Comparison of ENCODE assay signal across 19 cellular contexts in the genomic region with DNA sequence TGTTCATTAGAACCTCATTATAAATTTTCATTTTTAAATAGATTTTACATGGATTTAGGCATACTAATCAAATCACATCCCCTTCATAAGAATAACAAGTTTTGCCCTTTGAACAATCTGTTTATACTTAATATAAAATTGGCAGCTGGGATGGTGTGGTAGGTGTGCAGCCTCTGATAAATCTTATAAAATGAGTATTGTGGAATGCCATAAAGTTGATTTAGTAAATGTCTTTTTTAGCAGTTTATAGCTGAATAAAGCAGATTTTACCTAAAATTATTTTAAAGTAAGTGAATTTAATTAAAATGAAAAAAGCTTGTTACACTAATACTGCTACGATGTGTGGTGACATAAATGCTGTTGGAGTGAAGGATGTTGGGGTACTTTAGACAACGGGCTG. TPM values are rescaled to one million over a fixed set of nuclear protein-coding genes. Genes with fewer than 3 reads are reported as not detected.
DNase-seq lines count a peak whose midpoint lies in the region; ATAC-seq, FAIRE-seq and TF ChIP-seq lines count a peak whose summit lies in the region.
"Had no signal": no experiment of that assay in that cellular context is flagged by ENCODE, and none has a peak within 500 bp of the region (broad histone marks: within the 10 kb centered on the region; RNA-seq: fewer than 3 reads in every experiment).

No MANE protein-coding gene starts in this region.

- no peak for DNase-seq in MCF 10A (ENCODE audit: unreplicated experiment)
- no peak for DNase-seq in mammary epithelial cell
- DNase-seq in Panc1 (ENCODE audit: low read depth, low spot score): no peak
- DNase-seq in K562 (ENCODE audit: extremely low read depth in 1 of 4, low spot score in 3 of 4): no peak
- no peak for DNase-seq in stimulated activated effector memory CD8-positive, alpha-beta T cell treated with anti-CD3 and anti-CD28 coated beads, Interleukin-12 subunit alpha, Interleukin-12 subunit beta, amount 100 ng/mL, for 72 hours (ENCODE audit: low spot score in 2 of 2)
- DNase-seq in AG08396 (ENCODE audit: low spot score): no peak
- DNase-seq: 8988T; ACHN; C1 segment of cervical spinal cord; Caco-2; CD8-positive, alpha-beta T cell; DMS153; DND-41; H9 had no signal

- H3K9ac ChIP-seq in mammary epithelial cell (ENCODE audit: insufficient read depth, low read length): no peak overlapping the region
- no peak overlapping the region for H3K9ac ChIP-seq in K562 (ENCODE audit: insufficient read depth in 1 of 2, low read depth in 2 of 2, low read length in 2 of 2)

- intact Hi-C loops in MCF 10A (cut with micrococcal nuclease): no loop called here
- intact Hi-C loops in mammary epithelial cell (cut with micrococcal nuclease): no loop called here
- intact Hi-C loops in Panc1 (cut with micrococcal nuclease; ENCODE audit: unreplicated experiment): no loop called here
- intact Hi-C loops in K562 (cut with micrococcal nuclease): no loop called here

- H3K27me3 Mint-ChIP-seq in MCF 10A (ENCODE audit: insufficient read depth, unreplicated experiment): no peaks in the 10 kb centered on the region

- H3K36me3 Mint-ChIP-seq in MCF 10A (ENCODE audit: insufficient read depth, unreplicated experiment): peaks cover 76% of the 10 kb centered on the region
- H3K36me3 Mint-ChIP-seq in stimulated activated effector memory CD8-positive, alpha-beta T cell treated with anti-CD3 and anti-CD28 coated beads, Interleukin-12 subunit alpha, Interleukin-12 subunit beta, amount 100 ng/mL, for 72 hours: peaks cover 97% of the 10 kb centered on the region

- peak overlapping the region; percentile 23 for H3K27ac Mint-ChIP-seq in MCF 10A (ENCODE audit: low read depth, unreplicated experiment)
- H3K27ac Mint-ChIP-seq in stimulated activated effector memory CD8-positive, alpha-beta T cell treated with anti-CD3 and anti-CD28 coated beads, Interleukin-12 subunit alpha, Interleukin-12 subunit beta, amount 100 ng/mL, for 72 hours: peak overlapping the region; percentile 29
- H3K27ac Mint-ChIP-seq: CD8-positive, alpha-beta T cell; GM23338 had no signal

- H3K27me3 ChIP-seq in mammary epithelial cell (ENCODE audit: insufficient read depth, low read length) (no peaks in the 10 kb centered on the region), Panc1 (ENCODE audit: control insufficient read depth, insufficient read depth, low read length) (no peaks in the 10 kb centered on the region), K562 (ENCODE audit: control insufficient read depth in 2 of 2, insufficient read depth in 2 of 2, low read length in 2 of 2) (no peaks in the 10 kb centered on the region)

- no peak for FAIRE-seq in K562 (lab: Jason Lieb, UNC)
- FAIRE-seq: A549, G401.6 had no signal

- ATAC-seq in Panc1: no peak
- ATAC-seq in K562: no peak
- no peak for ATAC-seq in stimulated activated effector memory CD8-positive, alpha-beta T cell treated with anti-CD3 and anti-CD28 coated beads, Interleukin-12 subunit alpha, Interleukin-12 subunit beta, amount 100 ng/mL, for 72 hours
- ATAC-seq in GM18520 (IDR thresholded peaks at IDR 0.05; ENCODE audit: unreplicated experiment): no peak
- ATAC-seq: A549; CD8-positive, alpha-beta T cell; GM23338; HCT116 had no signal

- no peaks in the 10 kb centered on the region for H4K20me1 ChIP-seq in mammary epithelial cell (ENCODE audit: insufficient read depth, low read length)
- H4K20me1 ChIP-seq in K562 (replicated peaks; ENCODE audit: control insufficient read depth, insufficient read depth, low read length): no peaks in the 10 kb centered on the region

- H3K9me3 Mint-ChIP-seq in MCF 10A (ENCODE audit: unreplicated experiment): no peaks in the 10 kb centered on the region
- no peaks in the 10 kb centered on the region for H3K9me3 Mint-ChIP-seq in stimulated activated effector memory CD8-positive, alpha-beta T cell treated with anti-CD3 and anti-CD28 coated beads, Interleukin-12 subunit alpha, Interleukin-12 subunit beta, amount 100 ng/mL, for 72 hours
- H3K9me3 Mint-ChIP-seq: CD8-positive, alpha-beta T cell; GM23338; H9 had no signal

- dilution Hi-C loops in mammary epithelial cell (cut with HindIII; ENCODE audit: low sequenced_read_pairs): no loop called here

- WGBS in mammary epithelial cell (ENCODE audit: low coverage, missing lambda C conversion rate): 88% methylated on average over 2 of the region's 2 CpGs
- WGBS in K562 (ENCODE audit: insufficient coverage, low coverage, missing lambda C conversion rate): 62% methylated on average over 2 of the region's 2 CpGs

- H3K9me3 ChIP-seq in mammary epithelial cell (replicated peaks; ENCODE audit: insufficient read depth, low read length) (no peaks in the 10 kb centered on the region), Panc1 (ENCODE audit: control insufficient read depth, insufficient read depth, low read depth, low read length) (no peaks in the 10 kb centered on the region), K562 (replicated peaks; ENCODE audit: control insufficient read depth, insufficient read depth, low read depth, low read length) (no peaks in the 10 kb centered on the region)
- H3K9me3 ChIP-seq: A549, Caco-2 had no signal

- no peak overlapping the region for H2AFZ ChIP-seq in mammary epithelial cell (ENCODE audit: low read depth, low read length)
- H2AFZ ChIP-seq in K562 (ENCODE audit: low read depth, low read length): no peak overlapping the region
- H2AFZ ChIP-seq: GM23338 had no signal

- TF ChIP-seq EP300 in K562 (IDR thresholded peaks at IDR 0.05; ENCODE audit: low read length): no peak

- H3K36me3 ChIP-seq in mammary epithelial cell (ENCODE audit: insufficient read depth, low read length) (peaks cover 32% of the 10 kb centered on the region), Panc1 (ENCODE audit: control insufficient read depth, insufficient read depth, low read length) (peaks cover 20% of the 10 kb centered on the region), K562 (ENCODE audit: control insufficient read depth, insufficient read depth, low read length) (peaks cover 94% of the 10 kb centered on the region)

- H3K4me1 Mint-ChIP-seq in MCF 10A (ENCODE audit: insufficient read depth, unreplicated experiment): peaks cover 33% of the 10 kb centered on the region
- peaks cover 19% of the 10 kb centered on the region for H3K4me1 Mint-ChIP-seq in stimulated activated effector memory CD8-positive, alpha-beta T cell treated with anti-CD3 and anti-CD28 coated beads, Interleukin-12 subunit alpha, Interleukin-12 subunit beta, amount 100 ng/mL, for 72 hours

- H3K27ac ChIP-seq in mammary epithelial cell (ENCODE audit: insufficient read depth, low read depth, low read length): no peak overlapping the region
- H3K27ac ChIP-seq in Panc1 (ENCODE audit: low read length): no peak overlapping the region
- peak overlapping the region; percentile 81; the same call in 1 of the 3 replicates for H3K27ac ChIP-seq in K562 (ENCODE audit: extremely low read depth, low read depth, low read length)

- CTCF ChIA-PET in MCF 10A (lab: Yijun Ruan, JAX) (interaction anchor here (0.6 to 3.1 kb wide), 5 partner anchors 11 to 337 kb away, joined by 3 to 16 read pairs (median 5); no protein-coding TSS in a partner anchor), mammary epithelial cell (lab: Charles Lee; ENCODE audit: low non-redundant PET) (no interaction called here), Panc1 (lab: Charles Lee) (no interaction called here), K562 (lab: Yijun Ruan, JAX; ENCODE audit: low intra/inter-chr PET ratio) (no interaction called here)

- H3K4me2 ChIP-seq in mammary epithelial cell (ENCODE audit: insufficient read depth, low read depth, low read length) (no peak overlapping the region), K562 (ENCODE audit: insufficient read depth, low read length) (no peak overlapping the region)
- H3K4me2 ChIP-seq: GM23338 had no signal

- POLR2A ChIA-PET in MCF 10A (lab: Yijun Ruan, JAX) (interaction anchor here (0.6 to 3.3 kb wide), 6 partner anchors 9 to 577 kb away, joined by 3 to 14 read pairs (median 4); a partner anchor contains a TSS), Panc1 (lab: Charles Lee) (no interaction called here), K562 (lab: Yijun Ruan, JAX) (interaction anchor here (0.7 to 2.0 kb wide), 11 partner anchors 9 to 374 kb away, joined by 3 to 7 read pairs (median 4); no protein-coding TSS in a partner anchor)

- BruUV-seq in MCF 10A (replicated peaks; lab: Mats Ljungman, UMichigan) (no TSS peak), mammary epithelial cell (replicated peaks; lab: Mats Ljungman, UMichigan) (no TSS peak), Panc1 (replicated peaks; lab: Mats Ljungman, UMichigan) (TSS peak; percentile 11), K562 (replicated peaks; lab: Mats Ljungman, UMichigan) (no TSS peak)

- in situ Hi-C loops in mammary epithelial cell (cut with MboI; ENCODE audit: low sequenced_read_pairs in 2 of 2): no loop called here
- in situ Hi-C loops in Panc1 (cut with HindIII; ENCODE audit: low pct_unique_long_range_greater_than_20kb, low sequenced_read_pairs): no loop called here
- in situ Hi-C loops in K562 (cut with MboI): no loop called here

- H3K79me2 ChIP-seq in mammary epithelial cell (ENCODE audit: insufficient read depth, low read length) (peaks cover 71% of the 10 kb centered on the region), K562 (ENCODE audit: control insufficient read depth, insufficient read depth, low read length) (peaks cover 93% of the 10 kb centered on the region)

- TF ChIP-seq POLR2A in K562 (conservative IDR thresholded peaks at IDR 0.05): no peak

- H3K4me1 ChIP-seq in mammary epithelial cell (ENCODE audit: insufficient read depth, low read length): peaks cover 28% of the 10 kb centered on the region
- no peaks in the 10 kb centered on the region for H3K4me1 ChIP-seq in Panc1 (ENCODE audit: control insufficient read depth, insufficient read depth, low read length)
- H3K4me1 ChIP-seq in K562 (replicated peaks in 1 of 2; ENCODE audit: control insufficient read depth in 2 of 2, insufficient read depth in 2 of 2, low read length in 2 of 2): peaks cover 22 to 57% of the 10 kb centered on the region in 2 experiments; a peak in 4 of 5 replicates

- H3K4me3 ChIP-seq in mammary epithelial cell (replicated peaks in 1 of 3; ENCODE audit: insufficient read depth in 1 of 3, low read depth in 2 of 3, low read length in 3 of 3) (no peak overlapping the region), Panc1 (ENCODE audit: low read depth in 2 of 2, low read length in 2 of 2) (no peak overlapping the region), K562 (no peak overlapping the region)
- H3K4me3 ChIP-seq: A549, GM23338 had no signal

- no peak overlapping the region for H3K4me3 Mint-ChIP-seq in MCF 10A (ENCODE audit: unreplicated experiment)
- no peak overlapping the region for H3K4me3 Mint-ChIP-seq in stimulated activated effector memory CD8-positive, alpha-beta T cell treated with anti-CD3 and anti-CD28 coated beads, Interleukin-12 subunit alpha, Interleukin-12 subunit beta, amount 100 ng/mL, for 72 hours
- H3K4me3 Mint-ChIP-seq: CD8-positive, alpha-beta T cell; GM23338; H9 had no signal

- no peak for TF ChIP-seq CTCF in MCF 10A (IDR thresholded peaks at IDR 0.05; ENCODE audit: unreplicated experiment)
- TF ChIP-seq CTCF in mammary epithelial cell (conservative IDR thresholded peaks at IDR 0.05 in 1 of 2, IDR thresholded peaks at IDR 0.05 in 1 of 2; ENCODE audit: extremely low read depth in 1 of 2, insufficient read depth in 1 of 2, low read depth in 1 of 2, low read length in 2 of 2): no peak
- no peak for TF ChIP-seq CTCF in Panc1 (IDR thresholded peaks at IDR 0.05)
- TF ChIP-seq CTCF in K562 (IDR thresholded peaks at IDR 0.05 in 2 of 3, conservative IDR thresholded peaks at IDR 0.05 in 1 of 3; ENCODE audit: insufficient read depth in 2 of 3, low read depth in 1 of 3, low read length in 3 of 3): no peak

- H3K9me1 ChIP-seq in K562 (ENCODE audit: control insufficient read depth, insufficient read depth, low read length): no peaks in the 10 kb centered on the region

- no peak for TF ChIP-seq RAD21 in K562 (CRISPR knock-in tag; conservative IDR thresholded peaks at IDR 0.05 in 1 of 2, IDR thresholded peaks at IDR 0.05 in 1 of 2)

RNA-seq across cellular contexts. Expression of a gene that starts 35.5 kb away (rescaled TPM):
- total RNA-seq in MCF 10A (2022): 247 and 286 TPM in 2 replicates
- total RNA-seq in mammary epithelial cell: 100 to 1,000 TPM; 199 to 223 TPM
- 225 TPM for polyA plus RNA-seq in mammary epithelial cell
- 311 TPM for polyA minus RNA-seq in mammary epithelial cell
- 228 TPM for total RNA-seq in Panc1 (2021; ENCODE audit: unreplicated experiment)
- polyA plus RNA-seq in Panc1 (2012; ENCODE audit: insufficient read length): 140 TPM
- 131 and 315 TPM in 2 replicates for total RNA-seq in K562 (2011; cell fraction: chromatin; rRNA removed; ENCODE audit: low replicate concordance)
- total RNA-seq in K562 (2011; cell fraction: nucleolus; rRNA removed): 118 and 122 TPM in 2 replicates
- 147 and 249 TPM in 2 replicates for total RNA-seq in K562 (2011; cell fraction: nucleoplasm; rRNA removed)
- 516 and 526 TPM in 2 replicates for total RNA-seq in K562 (2014; rRNA removed)
- 624 and 729 TPM in 2 replicates for total RNA-seq in K562 (2014; rRNA removed; fragmentation: Illumina TruSeq; extraction: Trizol)
- 726 and 732 TPM in 2 replicates for total RNA-seq in K562 (2015; rRNA removed; fragmentation: Illumina TruSeq; extraction: Trizol)
- total RNA-seq in K562 (2021): 504 and 509 TPM in 2 replicates
- 544 and 809 TPM in 2 replicates for polyA plus RNA-seq in K562 (2011; rRNA removed)
- 202 and 314 TPM in 2 replicates for polyA plus RNA-seq in K562 (2011; cell fraction: cytosol; rRNA removed)
- 169 and 199 TPM in 2 replicates for polyA plus RNA-seq in K562 (2011; cell fraction: nucleus; rRNA removed)
- polyA plus RNA-seq in K562 (2012): 376 and 498 TPM in 2 replicates
- 790 and 902 TPM in 2 replicates for polyA plus RNA-seq in K562 (2014; fragmentation: Illumina TruSeq; extraction: Trizol)
- 100 to 1,000 TPM; 219 to 224 TPM for polyA plus RNA-seq in K562 (2014; fragmentation: Nextera tagmentation; extraction: Ambion mirVana)
- 455 and 489 TPM in 2 replicates for polyA plus RNA-seq in K562 (2014; rRNA removed)
- 866 and 913 TPM in 2 replicates for polyA minus RNA-seq in K562 (2011; rRNA and poly(A)+ RNA removed)
- polyA minus RNA-seq in K562 (2011; cell fraction: cytosol; rRNA and poly(A)+ RNA removed): 292 and 382 TPM in 2 replicates
- 176 and 203 TPM in 2 replicates for polyA minus RNA-seq in K562 (2011; cell fraction: nucleus; rRNA and poly(A)+ RNA removed)
